Comparison of ENCODE assay signal across 25 cellular contexts in the genomic region with DNA sequence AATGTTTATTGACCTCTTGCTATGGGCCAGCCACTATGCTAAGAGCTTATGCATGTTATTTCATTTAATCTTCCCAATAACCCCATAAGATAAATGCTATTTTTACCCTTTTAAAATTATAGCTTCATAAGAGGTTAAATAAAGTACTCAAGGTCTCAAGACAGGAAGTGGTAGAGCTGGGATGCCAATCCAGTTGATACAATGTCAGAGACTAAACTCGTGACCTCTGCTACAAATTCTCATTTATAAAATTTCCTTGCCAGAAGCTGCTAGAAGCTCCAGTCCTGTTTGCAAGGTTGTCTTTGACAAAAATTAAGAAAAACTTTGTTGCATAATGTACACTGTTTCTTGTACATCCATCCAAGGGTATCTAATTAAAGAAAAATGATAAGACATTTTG.
A peak's percentile ranks its signal among the peaks of the same experiment; 100 is the strongest.
DNase-seq lines count a peak whose midpoint lies in the region; ATAC-seq and TF ChIP-seq lines count a peak whose summit lies in the region.
"Had no signal": no experiment of that assay in that cellular context is flagged by ENCODE, and none has a peak within 500 bp of the region (broad histone marks: within the 10 kb centered on the region; RNA-seq: fewer than 3 reads in every experiment).

No MANE protein-coding gene starts in this region.

- in situ Hi-C loops in SK-MEL-5 (cut with HindIII; ENCODE audit: low pct_unique_long_range_greater_than_20kb, low sequenced_read_pairs): no loop called here

- peak; percentile 15 for DNase-seq in Jurkat, Clone E6-1 (ENCODE audit: low read depth, low spot score)
- peak; percentile 3 for DNase-seq in SK-MEL-5 (ENCODE audit: low read depth, low spot score)
- DNase-seq in myocyte (ENCODE audit: low read depth): peak; percentile 8
- DNase-seq in testis: peak; percentile 65
- DNase-seq in NCI-H69 (lab: John Stamatoyannopoulos, UW): no peak
- no peak for DNase-seq in activated gamma-delta T cell (lab: John Stamatoyannopoulos, UW)
- DNase-seq: 8988T; ACHN; BE2C; C1 segment of cervical spinal cord; CD4-positive, alpha-beta memory T cell; CD4-positive, CD25-positive, alpha-beta regulatory T cell; CD8-positive, alpha-beta memory T cell; COR-L47; DMS 273 treated with DMSO at 0.1 percent for 48 hours; DMS153; DMS53; DMS79; DND-41; EL; GDM1 had no signal

- H3K9me3 ChIP-seq in testis: no peaks in the 10 kb centered on the region
- H3K9me3 ChIP-seq: BE2C had no signal

- no peaks in the 10 kb centered on the region for H3K36me3 ChIP-seq in testis (ENCODE audit: low read depth, missing control alignments)
- H3K36me3 ChIP-seq: BE2C, BLaER1 had no signal

- H3K4me1 ChIP-seq in testis: peaks cover 14% of the 10 kb centered on the region
- H3K4me1 ChIP-seq: BE2C, BLaER1 had no signal

- H3K27me3 ChIP-seq in testis: no peaks in the 10 kb centered on the region
- H3K27me3 ChIP-seq: BE2C, BLaER1 had no signal

- no peak overlapping the region for H3K4me3 ChIP-seq in Jurkat, Clone E6-1 (ENCODE audit: low read length)
- H3K4me3 ChIP-seq in testis: no peak overlapping the region
- H3K4me3 ChIP-seq: BLaER1, GM12878 had no signal

- TF ChIP-seq CTCF in testis (IDR thresholded peaks at IDR 0.05): no peak

- peak overlapping the region in 1 of 2 donors; percentile 43 for H3K27ac ChIP-seq in testis
- H3K27ac ChIP-seq: BLaER1 had no signal

- no peak for TF ChIP-seq POLR2A in testis (IDR thresholded peaks at IDR 0.05)

- intact Hi-C loops in testis (cut with DNase I; ENCODE audit: low total_unique reads): loop anchor here (10.0 kb wide), 1 partner anchor 497 kb away; no protein-coding TSS in a partner anchor

- ATAC-seq in HG03095 (IDR thresholded peaks at IDR 0.05; ENCODE audit: unreplicated experiment) (no peak), HG03439 (IDR thresholded peaks at IDR 0.05; ENCODE audit: unreplicated experiment) (no peak)
- ATAC-seq: GM12878 had no signal

- 38 to 66% methylated on average over 1 of the region's 1 CpG for WGBS in testis, 2 donors

Comparison
In these comparisons a context has a peak if more than half of its experiments do, and no peak if none do; other contexts are left out.
1. DNase-seq: peak in Jurkat, Clone E6-1 (single experiment), SK-MEL-5 (single experiment), myocyte (single experiment) and testis (single experiment); none in NCI-H69 (single experiment) and activated gamma-delta T cell (single experiment).